ENCODE assay signal across 29 cellular contexts in genomic region chr9:135065804-135066203, GRCh38. TPM values are rescaled to one million over a fixed set of nuclear protein-coding genes. Genes with fewer than 3 reads are reported as not detected.
"Had no signal": no experiment of that assay in that cellular context is flagged by ENCODE, and none has a peak within 500 bp of the region (broad histone marks: within the 10 kb centered on the region; RNA-seq: fewer than 3 reads in every experiment).

No MANE protein-coding gene starts in this region.

- H3K4me3 Mint-ChIP-seq: activated CD4-positive, alpha-beta T cell treated with anti-CD3 and anti-CD28 coated beads, Interleukin-2, amount 10 ng/mL, durations not matched to agents 24 days and 14 days; activated CD8-positive, alpha-beta T cell treated with anti-CD3 and anti-CD28 coated beads for 36 hours; activated naive CD4-positive, alpha-beta T cell treated with anti-CD3 and anti-CD28 coated beads for 36 hours; activated T-cell treated with anti-CD3 and anti-CD28 coated beads, Interleukin-2, amount 50 U/mL, for 72 hours; activated T-helper 17 cell treated with anti-CD3 and anti-CD28 coated beads, Interleukin-2, amount 50 U/mL, for 72 hours had no signal

- H3K4me1 Mint-ChIP-seq: activated CD4-positive, alpha-beta T cell treated with anti-CD3 and anti-CD28 coated beads, Interleukin-2, amount 10 ng/mL, durations not matched to agents 24 days and 14 days; activated T-helper 17 cell treated with anti-CD3 and anti-CD28 coated beads, Interleukin-2, amount 50 U/mL, for 72 hours; IgD-negative memory B cell had no signal

- H3K27me3 Mint-ChIP-seq: activated CD4-positive, alpha-beta T cell treated with anti-CD3 and anti-CD28 coated beads, Interleukin-2, amount 10 ng/mL, durations not matched to agents 24 days and 14 days had no signal

- H3K36me3 ChIP-seq: adrenal gland had no signal

- H3K36me3 Mint-ChIP-seq: IgD-negative memory B cell had no signal

- H3K4me1 ChIP-seq: adrenal gland, body of pancreas had no signal

- DNase-seq: activated CD4-positive, alpha-beta T cell treated with anti-CD3 and anti-CD28 coated beads, Interleukin-2, amount 10 ng/mL, durations not matched to agents 24 days and 14 days; activated CD4-positive, alpha-beta T cell treated with anti-CD3 and anti-CD28 coated beads, Interleukin-2, amount 50 U/mL, for 4 hours; activated CD8-positive, alpha-beta T cell treated with anti-CD3 and anti-CD28 coated beads for 36 hours; activated gamma-delta T cell treated with Interleukin-2 at 50 U/mL for 16 hours; activated naive CD4-positive, alpha-beta T cell treated with anti-CD3 and anti-CD28 coated beads for 36 hours; activated T-cell treated with anti-CD3 and anti-CD28 coated beads, Interleukin-2, amount 50 U/mL, for 72 hours; caudate nucleus; Karpas-422; KBM-7; NCI-H1105; NCI-H1417 treated with DMSO at 0.1 percent for 48 hours; NCI-H1694; NCI-H1930; NCI-H2081 treated with DMSO at 0.1 percent for 48 hours; NCI-H345; NCI-H524 treated with DMSO at 0.1 percent for 48 hours; NK-92 treated with Interleukin-12 subunit alpha and Interleukin-12 subunit beta, amount 100 ng/mL, for 24 hours; PC-9; SW 1271; T1000 had no signal

- H3K27ac ChIP-seq: adrenal gland, body of pancreas, PC-9, RWPE1 had no signal

- H3K27me3 ChIP-seq: body of pancreas had no signal

- ATAC-seq: activated CD8-positive, alpha-beta T cell treated with anti-CD3 and anti-CD28 coated beads for 36 hours; activated naive CD4-positive, alpha-beta T cell treated with anti-CD3 and anti-CD28 coated beads, Interleukin-2, amount 50 U/mL, for 72 hours; activated T-cell treated with anti-CD3 and anti-CD28 coated beads, Interleukin-2, amount 50 U/mL, for 72 hours; activated T-helper 17 cell treated with anti-CD3 and anti-CD28 coated beads, Interleukin-2, amount 50 U/mL, for 72 hours; body of pancreas had no signal

- H3K9me3 ChIP-seq: adrenal gland had no signal

- H3K4me3 ChIP-seq: adrenal gland, body of pancreas, PC-9 had no signal

- H3K27ac Mint-ChIP-seq: activated CD4-positive, alpha-beta T cell treated with anti-CD3 and anti-CD28 coated beads, Interleukin-2, amount 10 ng/mL, durations not matched to agents 24 days and 14 days; activated CD8-positive, alpha-beta T cell treated with anti-CD3 and anti-CD28 coated beads for 36 hours; activated naive CD4-positive, alpha-beta T cell treated with anti-CD3 and anti-CD28 coated beads for 36 hours; activated naive CD4-positive, alpha-beta T cell treated with anti-CD3 and anti-CD28 coated beads, Interleukin-2, amount 50 U/mL, for 72 hours; activated T-cell treated with anti-CD3 and anti-CD28 coated beads, Interleukin-2, amount 50 U/mL, for 72 hours; activated T-helper 17 cell treated with anti-CD3 and anti-CD28 coated beads, Interleukin-2, amount 50 U/mL, for 72 hours; IgD-negative memory B cell had no signal

RNA-seq across cellular contexts. Expression of gene OLFM1, which starts 21.7 kb away (rescaled TPM):
- total RNA-seq: activated CD8-positive, alpha-beta memory T cell treated with anti-CD3 and anti-CD28 coated beads for 36 hours; activated CD8-positive, alpha-beta T cell treated with anti-CD3 and anti-CD28 coated beads for 36 hours; activated naive CD4-positive, alpha-beta T cell treated with anti-CD3 and anti-CD28 coated beads for 36 hours; activated naive CD4-positive, alpha-beta T cell treated with anti-CD3 and anti-CD28 coated beads, Interleukin-2, amount 50 U/mL, for 72 hours; MCF 10A; PC-9; T-helper 2 cell treated with Interferon-gamma antibody and Interleukin-4, amounts not matched to agents 100 ng/mL and 5 ng/mL, for 36 hours had no signal
